ENCODE assay signal across 16 cellular contexts in genomic region chr1:175237389-175237788, GRCh38. TPM values are rescaled to one million over a fixed set of nuclear protein-coding genes. Genes with fewer than 3 reads are reported as not detected.
A peak's percentile ranks its signal among the peaks of the same experiment; 100 is the strongest.
DNase-seq lines count a peak whose midpoint lies in the region; ATAC-seq lines count a peak whose summit lies in the region.
"Had no signal": no experiment of that assay in that cellular context is flagged by ENCODE, and none has a peak within 500 bp of the region (broad histone marks: within the 10 kb centered on the region; RNA-seq: fewer than 3 reads in every experiment).

No MANE protein-coding gene starts in this region.

- H3K9me3 ChIP-seq in aorta (ENCODE audit: control insufficient read depth, low read length), result no peaks in the 10 kb centered on the region

- no peaks in the 10 kb centered on the region for H3K4me1 ChIP-seq in aorta (ENCODE audit: control insufficient read depth in 1 of 2, insufficient read depth in 2 of 2, low read length in 2 of 2)
- H3K4me1 ChIP-seq: Caco-2, left ventricle myocardium inferior had no signal

- H3K27ac ChIP-seq in aorta (ENCODE audit: low read depth in 1 of 2, low read length in 2 of 2), result no peak overlapping the region
- H3K27ac ChIP-seq: left ventricle myocardium inferior, PC-9 had no signal

- peaks cover 10% of the 10 kb centered on the region for H3K9me3 Mint-ChIP-seq in activated naive CD8-positive, alpha-beta T cell treated with anti-CD3 and anti-CD28 coated beads, Interleukin-2, amount 50 U/mL, for 24 hours

- no peak overlapping the region for H3K4me3 Mint-ChIP-seq in activated naive CD8-positive, alpha-beta T cell treated with anti-CD3 and anti-CD28 coated beads, Interleukin-2, amount 50 U/mL, for 24 hours
- H3K4me3 Mint-ChIP-seq: T-helper 17 cell had no signal

- H3K4me3 ChIP-seq in aorta (ENCODE audit: low read length in 2 of 2), result no peak overlapping the region
- H3K4me3 ChIP-seq: left ventricle myocardium inferior, PC-9 had no signal

- peak; percentile 79 for ATAC-seq in GM19035 (IDR thresholded peaks at IDR 0.05; ENCODE audit: unreplicated experiment)
- peak; percentile 72 for ATAC-seq in GM21717 (IDR thresholded peaks at IDR 0.05; ENCODE audit: unreplicated experiment)
- ATAC-seq in HG03432 (IDR thresholded peaks at IDR 0.05; ENCODE audit: unreplicated experiment), result peak; percentile 91
- no peak for ATAC-seq in activated naive CD8-positive, alpha-beta T cell treated with anti-CD3 and anti-CD28 coated beads, Interleukin-2, amount 50 U/mL, for 24 hours
- ATAC-seq in aorta (ENCODE audit: low FRiP score), result no peak
- ATAC-seq: HCT116, T-helper 17 cell had no signal

- H3K4me1 Mint-ChIP-seq in activated naive CD8-positive, alpha-beta T cell treated with anti-CD3 and anti-CD28 coated beads, Interleukin-2, amount 50 U/mL, for 24 hours, result peaks cover 22% of the 10 kb centered on the region

- 90 to 96% methylated on average over 1 of the region's 1 CpG for WGBS in aorta, 2 donors

- H3K27me3 ChIP-seq in aorta (ENCODE audit: control insufficient read depth in 1 of 2, insufficient read depth in 2 of 2, low read length in 1 of 2), result no peaks in the 10 kb centered on the region

- no peaks in the 10 kb centered on the region for H3K36me3 Mint-ChIP-seq in activated naive CD8-positive, alpha-beta T cell treated with anti-CD3 and anti-CD28 coated beads, Interleukin-2, amount 50 U/mL, for 24 hours (ENCODE audit: low read depth)

- no peaks in the 10 kb centered on the region for H3K27me3 Mint-ChIP-seq in activated naive CD8-positive, alpha-beta T cell treated with anti-CD3 and anti-CD28 coated beads, Interleukin-2, amount 50 U/mL, for 24 hours
- H3K27me3 Mint-ChIP-seq: T-helper 17 cell had no signal

- no peak for DNase-seq in activated naive CD8-positive, alpha-beta T cell treated with anti-CD3 and anti-CD28 coated beads, Interleukin-2, amount 50 U/mL, for 24 hours
- DNase-seq in AG08396 (ENCODE audit: low spot score), result no peak
- no peak for DNase-seq in retina
- no peak for DNase-seq in aorta
- DNase-seq: activated CD8-positive, alpha-beta memory T cell treated with anti-CD3 and anti-CD28 coated beads, Interleukin-2, amount 50 U/mL, for 48 hours; Caco-2; glutamatergic neuron; left ventricle myocardium inferior; NCI-H2081 treated with DMSO at 0.1 percent for 48 hours; occipital lobe; PC-9; T-helper 17 cell had no signal

- peak overlapping the region; percentile 1 for H3K27ac Mint-ChIP-seq in activated naive CD8-positive, alpha-beta T cell treated with anti-CD3 and anti-CD28 coated beads, Interleukin-2, amount 50 U/mL, for 24 hours
- H3K27ac Mint-ChIP-seq: T-helper 17 cell had no signal

- no peaks in the 10 kb centered on the region for H3K36me3 ChIP-seq in aorta (ENCODE audit: control insufficient read depth in 1 of 2, insufficient read depth in 2 of 2, low read length in 1 of 2)
- H3K36me3 ChIP-seq: left ventricle myocardium inferior had no signal

- intact Hi-C loops in aorta (cut with DNase I), result no loop called here

RNA-seq across cellular contexts. Expression of gene KIAA0040, which starts 44.8 kb away (rescaled TPM):
- 10 to 100 TPM; 23.0 to 25.8 TPM for total RNA-seq in aorta
- polyA plus RNA-seq in aorta, result 10 to 100 TPM in 1 of 2 donors, 1 to 10 TPM in 1; 5.6 to 11.1 TPM

Comparison
In these comparisons a context has a peak if more than half of its experiments do, and no peak if none do; other contexts are left out.
1. ATAC-seq: peak in GM19035 (single experiment), GM21717 (single experiment) and HG03432 (single experiment); none in activated naive CD8-positive, alpha-beta T cell treated with anti-CD3 and anti-CD28 coated beads, Interleukin-2, amount 50 U/mL, for 24 hours (single experiment) and aorta (single experiment).